ENCODE assay signal across 8 cellular contexts in the genomic region with DNA sequence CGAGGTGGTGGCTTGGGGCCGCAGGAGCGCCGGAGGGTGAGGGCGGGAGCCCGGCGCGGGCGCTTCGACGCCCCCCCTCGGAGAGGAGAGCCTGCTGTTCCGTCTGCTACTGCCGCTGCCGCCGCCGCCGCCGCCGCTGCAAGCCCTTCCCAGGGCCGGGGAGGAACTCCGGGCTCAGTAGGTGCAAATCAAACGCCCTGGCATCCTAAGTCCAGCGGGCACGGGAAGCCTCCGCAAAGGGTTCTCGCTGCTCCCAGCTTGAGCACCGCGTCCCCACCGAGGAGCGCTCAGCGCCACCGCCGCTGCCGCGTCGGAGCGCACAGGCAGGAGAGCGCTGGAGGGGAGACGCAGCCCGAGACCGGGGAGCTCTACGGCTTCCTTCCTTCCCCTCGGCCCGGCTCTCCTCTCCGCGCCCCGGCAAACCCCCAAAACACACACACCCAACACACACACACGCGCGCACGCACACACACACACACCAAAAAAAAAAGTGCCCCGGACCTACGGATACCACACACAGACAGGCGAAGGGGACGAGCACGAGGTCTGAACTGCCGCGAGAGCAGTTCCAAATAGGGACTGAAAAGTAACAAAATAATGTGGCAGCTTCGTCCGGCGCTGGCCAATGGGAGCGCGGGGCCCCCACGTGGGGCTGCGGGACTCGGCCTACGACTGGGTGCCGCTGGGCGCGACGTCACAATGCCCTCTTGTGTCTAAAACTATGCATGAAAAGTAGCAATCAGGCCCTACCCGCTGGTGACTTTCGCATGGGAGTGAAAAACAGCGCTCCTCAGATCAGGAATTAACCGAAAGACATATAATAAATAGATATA. TPM values are rescaled to one million over a fixed set of nuclear protein-coding genes. Genes with fewer than 3 reads are reported as not detected.
DNase-seq lines count a peak whose midpoint lies in the region; ATAC-seq and TF ChIP-seq lines count a peak whose summit lies in the region.

A gene (minus strand): TSS at position 581 of the 833 bp plus-strand sequence. CDS start 1,119 bp downstream, outside the sequence.

- H3K27ac ChIP-seq in thoracic aorta: peak within 1 kb of the TSS; percentile 93 to 96

- no peaks in the 10 kb centered on the region for H3K27me3 ChIP-seq in thoracic aorta (replicated peaks; ENCODE audit: insufficient read depth)

- H3K9me3 ChIP-seq in thoracic aorta: no peaks in the 10 kb centered on the region

- peak; percentile 92 for DNase-seq in NCI-H1048 (lab: John Stamatoyannopoulos, UW)
- DNase-seq in activated naive CD4-positive, alpha-beta T cell treated with anti-CD3 and anti-CD28 coated beads, Interleukin-2, amount 50 U/mL, for 72 hours (ENCODE audit: low spot score in 2 of 2): peak; percentile 96 to 98
- DNase-seq in glomerular endothelial cell (ENCODE audit: extremely low read depth, low read depth, low spot score): peak; percentile 79
- peak; percentile 97 for DNase-seq in omental fat pad (ENCODE audit: low spot score)
- DNase-seq in thoracic aorta (ENCODE audit: low spot score): peak; percentile 94

- H3K9me3 Mint-ChIP-seq in activated naive CD4-positive, alpha-beta T cell treated with anti-CD3 and anti-CD28 coated beads, Interleukin-2, amount 50 U/mL, for 72 hours: no peaks in the 10 kb centered on the region

- TF ChIP-seq CTCF in omental fat pad (IDR thresholded peaks at IDR 0.05): no peak
- peak; percentile 18 for TF ChIP-seq CTCF in thoracic aorta (IDR thresholded peaks at IDR 0.05)

- H3K4me3 ChIP-seq in GM08714 (ENCODE audit: low read length) (peak within 1 kb of the TSS; percentile 77), thoracic aorta (peak within 1 kb of the TSS; percentile 94)

- no peaks in the 10 kb centered on the region for H3K36me3 ChIP-seq in thoracic aorta

- peak within 1 kb of the TSS; percentile 93 to 96 for H3K27ac Mint-ChIP-seq in activated naive CD4-positive, alpha-beta T cell treated with anti-CD3 and anti-CD28 coated beads, Interleukin-2, amount 50 U/mL, for 72 hours

- peaks cover 33 to 60% of the 10 kb centered on the region in 2 donors for H3K4me1 ChIP-seq in thoracic aorta (ENCODE audit: control insufficient read depth in 1 of 2, low read depth in 2 of 2)

- ATAC-seq in HG02571 (IDR thresholded peaks at IDR 0.05; ENCODE audit: unreplicated experiment) (peak; percentile 52), SK-N-SH treated with all-trans-retinoic acid at 6 μM for 48 hours (peak; percentile 69), omental fat pad (ENCODE audit: low FRiP score) (peak; percentile 64), thoracic aorta (ENCODE audit: insufficient number of reproducible peaks, low FRiP score, low read depth) (peak; percentile 63)
- ATAC-seq in activated naive CD4-positive, alpha-beta T cell treated with anti-CD3 and anti-CD28 coated beads, Interleukin-2, amount 50 U/mL, for 72 hours: peak; percentile 69 to 72

- peaks cover 25 to 44% of the 10 kb centered on the region in 2 donors for H3K36me3 Mint-ChIP-seq in activated naive CD4-positive, alpha-beta T cell treated with anti-CD3 and anti-CD28 coated beads, Interleukin-2, amount 50 U/mL, for 72 hours

TF ChIP-seq in SK-N-SH treated with all-trans-retinoic acid at 6 μM for 48 hours, 23 proteins besides CTCF, POLR2A, EP300 and RAD21:
- TF ChIP-seq ZC3H10 (CRISPR knock-in tag; IDR thresholded peaks at IDR 0.05): no peak
- TF ChIP-seq, protein P1, sequence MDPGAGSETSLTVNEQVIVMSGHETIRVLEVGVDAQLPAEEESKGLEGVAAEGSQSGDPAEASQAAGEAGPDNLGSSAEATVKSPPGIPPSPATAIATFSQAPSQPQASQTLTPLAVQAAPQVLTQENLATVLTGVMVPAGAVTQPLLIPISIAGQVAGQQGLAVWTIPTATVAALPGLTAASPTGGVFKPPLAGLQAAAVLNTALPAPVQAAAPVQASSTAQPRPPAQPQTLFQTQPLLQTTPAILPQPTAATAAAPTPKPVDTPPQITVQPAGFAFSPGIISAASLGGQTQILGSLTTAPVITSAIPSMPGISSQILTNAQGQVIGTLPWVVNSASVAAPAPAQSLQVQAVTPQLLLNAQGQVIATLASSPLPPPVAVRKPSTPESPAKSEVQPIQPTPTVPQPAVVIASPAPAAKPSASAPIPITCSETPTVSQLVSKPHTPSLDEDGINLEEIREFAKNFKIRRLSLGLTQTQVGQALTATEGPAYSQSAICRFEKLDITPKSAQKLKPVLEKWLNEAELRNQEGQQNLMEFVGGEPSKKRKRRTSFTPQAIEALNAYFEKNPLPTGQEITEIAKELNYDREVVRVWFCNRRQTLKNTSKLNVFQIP (CRISPR knock-in tag; IDR thresholded peaks at IDR 0.05; ENCODE audit: borderline replicate concordance, low read depth): 0 out of 2 replicates have a peak, but pooled peaks have one; percentile 20

RNA-seq across cellular contexts. Expression of the gene that starts here (rescaled TPM):
- 100 to 1,000 TPM in 1 of 2 donors, 10 to 100 TPM in 1; 82.9 to 171 TPM for total RNA-seq in activated naive CD4-positive, alpha-beta T cell treated with anti-CD3 and anti-CD28 coated beads, Interleukin-2, amount 50 U/mL, for 72 hours
- total RNA-seq in glomerular endothelial cell (95.5 and 142 TPM in 2 replicates), omental fat pad (100 to 1,000 TPM in 2 of 4 donors, 10 to 100 TPM in 2; 44.0 to 159 (median 78.8) TPM), thoracic aorta (100 to 1,000 TPM in 1 of 2 donors, 10 to 100 TPM in 1; 78.3 to 124 TPM)

Comparison
In these comparisons a context has a peak if more than half of its experiments do, and no peak if none do; other contexts are left out.
1. Peak in every context shown above with its lines: DNase-seq, ATAC-seq, H3K4me3 ChIP-seq and H3K27ac ChIP-seq.